ENCODE assay signal across 9 cellular contexts in genomic region chr9:12775373-12775962, GRCh38. TPM values are rescaled to one million over a fixed set of nuclear protein-coding genes. Genes with fewer than 3 reads are reported as not detected.
DNase-seq lines count a peak whose midpoint lies in the region; ATAC-seq, FAIRE-seq and TF ChIP-seq lines count a peak whose summit lies in the region.
"Had no signal": no experiment of that assay in that cellular context is flagged by ENCODE, and none has a peak within 500 bp of the region (broad histone marks: within the 10 kb centered on the region; RNA-seq: fewer than 3 reads in every experiment).

No MANE protein-coding gene starts in this region.

- H3K9me3 Mint-ChIP-seq in activated CD4-positive, alpha-beta T cell treated with anti-CD3 and anti-CD28 coated beads, Interleukin-2, amount 10 ng/mL, durations not matched to agents 24 days and 14 days = no peaks in the 10 kb centered on the region

- TF ChIP-seq POLR2A in endothelial cell of umbilical vein (IDR thresholded peaks at IDR 0.05; ENCODE audit: low read depth, low read length) = no peak
- no peak for TF ChIP-seq POLR2A in GM18505 (IDR thresholded peaks at IDR 0.05; ENCODE audit: borderline replicate concordance, extremely low read depth, insufficient read depth, insufficient read length)

- CTCF ChIA-PET in endothelial cell of umbilical vein (lab: Charles Lee) = interaction anchor here (0.8 to 4.6 kb wide), 20 partner anchors 8 to 110 kb away, joined by 3 to 36 read pairs (median 6); no protein-coding TSS in a partner anchor

- dilution Hi-C loops in endothelial cell of umbilical vein (cut with MboI; ENCODE audit: extremely low pct_ligation_motif_present, low sequenced_read_pairs) = no loop called here

- DNase-seq in activated CD4-positive, alpha-beta T cell treated with anti-CD3 and anti-CD28 coated beads, Interleukin-2, amount 10 ng/mL, durations not matched to agents 24 days and 14 days = no peak
- DNase-seq in activated CD4-positive, alpha-beta T cell treated with anti-CD3 and anti-CD28 coated beads for 48 hours = no peak
- peak; percentile 84 for DNase-seq in NCI-H748 (lab: John Stamatoyannopoulos, UW; ENCODE audit: unreplicated experiment)
- DNase-seq in endothelial cell of umbilical vein (ENCODE audit: low read depth, low spot score) = no peak
- DNase-seq in myocyte (ENCODE audit: low read depth) = peak; percentile 37
- DNase-seq in A172 (ENCODE audit: low spot score) = no peak
- DNase-seq: DND-41 had no signal

- peak overlapping the region; percentile 56 for H3K4me3 Mint-ChIP-seq in activated CD4-positive, alpha-beta T cell treated with anti-CD3 and anti-CD28 coated beads, Interleukin-2, amount 10 ng/mL, durations not matched to agents 24 days and 14 days

- no peaks in the 10 kb centered on the region for H3K9me3 ChIP-seq in endothelial cell of umbilical vein (replicated peaks; ENCODE audit: control insufficient read depth, insufficient read depth, low read length)

- H3K9ac ChIP-seq in endothelial cell of umbilical vein (replicated peaks; ENCODE audit: extremely low read depth, insufficient read depth, low read length) = peak overlapping the region; percentile 80

- H3K27me3 ChIP-seq in endothelial cell of umbilical vein (ENCODE audit: control insufficient read depth in 2 of 2, insufficient read depth in 2 of 2, low read length in 2 of 2) = no peaks in the 10 kb centered on the region

- BruUV-seq in endothelial cell of umbilical vein (replicated peaks; lab: Mats Ljungman, UMichigan) = no TSS peak

- TF ChIP-seq CTCF in endothelial cell of umbilical vein (IDR thresholded peaks at IDR 0.05; ENCODE audit: extremely low read depth in 1 of 2, insufficient read depth in 1 of 2, low read depth in 1 of 2, low read length in 2 of 2) = no peak

- H3K27ac Mint-ChIP-seq in activated CD4-positive, alpha-beta T cell treated with anti-CD3 and anti-CD28 coated beads, Interleukin-2, amount 10 ng/mL, durations not matched to agents 24 days and 14 days = no peak overlapping the region

- peaks cover 2% of the 10 kb centered on the region for H3K4me1 ChIP-seq in endothelial cell of umbilical vein (ENCODE audit: control insufficient read depth, extremely low read depth, insufficient read depth, low read length)

- H3K9me1 ChIP-seq in endothelial cell of umbilical vein (replicated peaks; ENCODE audit: control insufficient read depth, extremely low read depth, insufficient read depth, low read length) = no peaks in the 10 kb centered on the region

- no peak for FAIRE-seq in endothelial cell of umbilical vein (lab: Jason Lieb, UNC)

- ATAC-seq in GM21381 (IDR thresholded peaks at IDR 0.05; ENCODE audit: unreplicated experiment) (no peak), GM18505 (IDR thresholded peaks at IDR 0.05; ENCODE audit: unreplicated experiment) (no peak)

- peaks cover 22% of the 10 kb centered on the region for H3K27me3 Mint-ChIP-seq in activated CD4-positive, alpha-beta T cell treated with anti-CD3 and anti-CD28 coated beads, Interleukin-2, amount 10 ng/mL, durations not matched to agents 24 days and 14 days

- peak overlapping the region; percentile 66 to 97 (median 94) for H3K4me3 ChIP-seq in endothelial cell of umbilical vein (replicated peaks in 1 of 3; ENCODE audit: insufficient read depth in 1 of 3, low read depth in 1 of 3, low read length in 3 of 3)

- H3K79me2 ChIP-seq in endothelial cell of umbilical vein (ENCODE audit: control insufficient read depth, insufficient read depth, low read length) = no peaks in the 10 kb centered on the region

- H3K36me3 Mint-ChIP-seq in activated CD4-positive, alpha-beta T cell treated with anti-CD3 and anti-CD28 coated beads, Interleukin-2, amount 10 ng/mL, durations not matched to agents 24 days and 14 days (ENCODE audit: low read depth) = no peaks in the 10 kb centered on the region

- POLR2A ChIA-PET in endothelial cell of umbilical vein (lab: Charles Lee) = no interaction called here

- H2AFZ ChIP-seq in endothelial cell of umbilical vein (ENCODE audit: low read depth, low read length) = peak overlapping the region; percentile 89

- H3K4me1 Mint-ChIP-seq in activated CD4-positive, alpha-beta T cell treated with anti-CD3 and anti-CD28 coated beads, Interleukin-2, amount 10 ng/mL, durations not matched to agents 24 days and 14 days = peaks cover 4% of the 10 kb centered on the region

- H3K27ac ChIP-seq in endothelial cell of umbilical vein (ENCODE audit: insufficient read depth, low read depth, low read length) = peak overlapping the region; percentile 27

- H3K4me2 ChIP-seq in endothelial cell of umbilical vein (ENCODE audit: insufficient read depth, low read length) = peak overlapping the region; percentile 98

- H4K20me1 ChIP-seq in endothelial cell of umbilical vein (replicated peaks; ENCODE audit: control insufficient read depth, extremely low read depth, insufficient read depth, low read length) = no peaks in the 10 kb centered on the region

- intact Hi-C loops in activated CD4-positive, alpha-beta T cell treated with anti-CD3 and anti-CD28 coated beads, Interleukin-2, amount 10 ng/mL, durations not matched to agents 24 days and 14 days (cut with micrococcal nuclease) = no loop called here
- intact Hi-C loops in endothelial cell of umbilical vein (cut with micrococcal nuclease) = loop anchor here (1.0 to 5.0 kb wide), 3 partner anchors 52 to 312 kb away; no protein-coding TSS in a partner anchor

- no peaks in the 10 kb centered on the region for H3K36me3 ChIP-seq in endothelial cell of umbilical vein (ENCODE audit: control insufficient read depth in 2 of 2, extremely low read depth in 1 of 2, insufficient read depth in 2 of 2, low read length in 2 of 2)

TF ChIP-seq in endothelial cell of umbilical vein, 7 proteins besides CTCF, POLR2A, EP300 and RAD21:
- TF ChIP-seq MYC (IDR thresholded peaks at IDR 0.05; ENCODE audit: low read depth, low read length) = no peak
- peak; percentile 17 for TF ChIP-seq GATA2 (IDR thresholded peaks at IDR 0.05; ENCODE audit: insufficient read depth, insufficient read length, low read depth, low read length)

RNA-seq across cellular contexts. Expression of gene LURAP1L, which starts 0.6 kb away (rescaled TPM):
- not detected in 2 replicates for total RNA-seq in activated CD4-positive, alpha-beta T cell treated with anti-CD3 and anti-CD28 coated beads, Interleukin-2, amount 10 ng/mL, durations not matched to agents 24 days and 14 days
- total RNA-seq in endothelial cell of umbilical vein = 1.3 and 3.3 TPM in 2 replicates
- 1.4 and 1.5 TPM in 2 replicates for polyA plus RNA-seq in endothelial cell of umbilical vein
- 1.2 and 1.3 TPM in 2 replicates for polyA plus RNA-seq in endothelial cell of umbilical vein (2011; cell fraction: cytosol; rRNA removed)
- polyA plus RNA-seq in endothelial cell of umbilical vein (2011; cell fraction: nucleus; rRNA removed) = 3.0 TPM in 2 replicates
- 1.4 and 1.8 TPM in 2 replicates for polyA plus RNA-seq in endothelial cell of umbilical vein (2012)
- polyA minus RNA-seq in endothelial cell of umbilical vein = 2.4 and 3.0 TPM in 2 replicates
- 3.5 TPM for polyA minus RNA-seq in endothelial cell of umbilical vein (2011; cell fraction: cytosol; rRNA and poly(A)+ RNA removed)
- 4.7 and 5.1 TPM in 2 replicates for polyA minus RNA-seq in endothelial cell of umbilical vein (2011; cell fraction: nucleus; rRNA and poly(A)+ RNA removed)
- total RNA-seq in myocyte = 9.3 and 9.4 TPM in 2 replicates
- 13.4 TPM for polyA plus RNA-seq in myocyte (2012)
- total RNA-seq in A172 (2014; rRNA removed; shearing (Covaris generic)) = 4.9 and 6.6 TPM in 2 replicates

Comparison
In these comparisons a context has a peak if more than half of its experiments do, and no peak if none do; other contexts are left out.
1. DNase-seq: peak in NCI-H748 (single experiment) and myocyte (single experiment); none in activated CD4-positive, alpha-beta T cell treated with anti-CD3 and anti-CD28 coated beads, Interleukin-2, amount 10 ng/mL, durations not matched to agents 24 days and 14 days (single experiment), activated CD4-positive, alpha-beta T cell treated with anti-CD3 and anti-CD28 coated beads for 48 hours (single experiment), endothelial cell of umbilical vein (single experiment) and A172 (single experiment).